ENCODE assay signal across 19 cellular contexts in genomic region chr1:204713541-204713940, GRCh38. TPM values are rescaled to one million over a fixed set of nuclear protein-coding genes. Genes with fewer than 3 reads are reported as not detected.
A peak's percentile ranks its signal among the peaks of the same experiment; 100 is the strongest.
DNase-seq lines count a peak whose midpoint lies in the region; ATAC-seq, FAIRE-seq and TF ChIP-seq lines count a peak whose summit lies in the region.
"Had no signal": no experiment of that assay in that cellular context is flagged by ENCODE, and none has a peak within 500 bp of the region (broad histone marks: within the 10 kb centered on the region; RNA-seq: fewer than 3 reads in every experiment).

No MANE protein-coding gene starts in this region.

- H3K9me3 Mint-ChIP-seq in CD14-positive monocyte, result peaks cover 0 to 2% (median 0%) of the 10 kb centered on the region in 7 donors
- H3K9me3 Mint-ChIP-seq in activated naive CD8-positive, alpha-beta T cell treated with anti-CD3 and anti-CD28 coated beads, Interleukin-2, amount 50 U/mL, for 24 hours, result no peaks in the 10 kb centered on the region

- intact Hi-C loops in K562 (cut with micrococcal nuclease), result loop anchor here (5.0 kb wide), 1 partner anchor 49 kb away; no protein-coding TSS in a partner anchor
- intact Hi-C loops in CD14-positive monocyte (cut with micrococcal nuclease), result no loop called here

- H3K4me1 ChIP-seq in Karpas-422 (ENCODE audit: low read length) (peaks cover 44% of the 10 kb centered on the region), K562 (replicated peaks in 1 of 2; ENCODE audit: control insufficient read depth in 2 of 2, insufficient read depth in 2 of 2, low read length in 2 of 2) (peaks cover 16 to 56% of the 10 kb centered on the region in 2 experiments)

- no peak for TF ChIP-seq RAD21 in K562 (CRISPR knock-in tag; conservative IDR thresholded peaks at IDR 0.05 in 1 of 2, IDR thresholded peaks at IDR 0.05 in 1 of 2)

- H3K36me3 ChIP-seq in Karpas-422 (ENCODE audit: insufficient read depth, low read length) (no peaks in the 10 kb centered on the region), K562 (ENCODE audit: control insufficient read depth, insufficient read depth, low read length) (no peaks in the 10 kb centered on the region)

- peaks cover 23 to 28% (median 24%) of the 10 kb centered on the region in 3 donors for H3K27me3 Mint-ChIP-seq in CD14-positive monocyte (ENCODE audit: low read depth in 3 of 3)
- peaks cover 10% of the 10 kb centered on the region for H3K27me3 Mint-ChIP-seq in activated naive CD8-positive, alpha-beta T cell treated with anti-CD3 and anti-CD28 coated beads, Interleukin-2, amount 50 U/mL, for 24 hours

- TF ChIP-seq CTCF in K562 (IDR thresholded peaks at IDR 0.05 in 2 of 3, conservative IDR thresholded peaks at IDR 0.05 in 1 of 3; ENCODE audit: insufficient read depth in 2 of 3, low read depth in 1 of 3, low read length in 3 of 3), result no peak
- TF ChIP-seq CTCF in CD14-positive monocyte (IDR thresholded peaks at IDR 0.05), result no peak

- H3K79me2 ChIP-seq in Karpas-422 (ENCODE audit: low read length) (no peaks in the 10 kb centered on the region), K562 (ENCODE audit: control insufficient read depth, insufficient read depth, low read length) (no peaks in the 10 kb centered on the region)

- H3K9me1 ChIP-seq in K562 (ENCODE audit: control insufficient read depth, insufficient read depth, low read length), result no peaks in the 10 kb centered on the region

- no peaks in the 10 kb centered on the region for H3K9me3 ChIP-seq in Karpas-422 (ENCODE audit: low read length)
- no peaks in the 10 kb centered on the region for H3K9me3 ChIP-seq in K562 (replicated peaks; ENCODE audit: control insufficient read depth, insufficient read depth, low read depth, low read length)
- H3K9me3 ChIP-seq: Caco-2 had no signal

- H3K9ac ChIP-seq in Karpas-422 (ENCODE audit: low read length) (peak overlapping the region; percentile 56; the same call in 1 of the 2 replicates), K562 (ENCODE audit: insufficient read depth in 1 of 2, low read depth in 2 of 2, low read length in 2 of 2) (no peak overlapping the region; a peak in 1 of 4 replicates)
- H3K9ac ChIP-seq: GM23248 had no signal

- no peak for FAIRE-seq in K562 (lab: Jason Lieb, UNC)
- FAIRE-seq: GM19239 had no signal

- peak; percentile 59 for DNase-seq in NCI-H1694 treated with DMSO at 0.1 percent for 48 hours (lab: John Stamatoyannopoulos, UW)
- no peak for DNase-seq in NCI-H1694 (lab: John Stamatoyannopoulos, UW)
- DNase-seq in Karpas-422, result peak; percentile 50
- DNase-seq in K562 (ENCODE audit: extremely low read depth in 1 of 4, low spot score in 3 of 4), result no peak
- peak; percentile 21 for DNase-seq in myocyte (ENCODE audit: low read depth)
- DNase-seq in CD14-positive monocyte (ENCODE audit: low spot score), result no peak
- DNase-seq in activated naive CD8-positive, alpha-beta T cell treated with anti-CD3 and anti-CD28 coated beads, Interleukin-2, amount 50 U/mL, for 24 hours, result no peak
- no peak for DNase-seq in ecto neural progenitor cell (ENCODE audit: low spot score)
- DNase-seq: 8988T, Caco-2, GM23248, KG1, NCI-H1092, NCI-H187, NCI-H2171 treated with DMSO at 0.1 percent for 48 hours, NCI-H524 treated with DMSO at 0.1 percent for 48 hours had no signal

- POLR2A ChIA-PET in K562 (lab: Yijun Ruan, JAX), result interaction anchor here (1.3 to 1.5 kb wide), 2 partner anchors 19 to 20 kb away, joined by 3 read pairs; no protein-coding TSS in a partner anchor

- H3K4me1 Mint-ChIP-seq in CD14-positive monocyte, result peaks cover 4% of the 10 kb centered on the region
- H3K4me1 Mint-ChIP-seq in activated naive CD8-positive, alpha-beta T cell treated with anti-CD3 and anti-CD28 coated beads, Interleukin-2, amount 50 U/mL, for 24 hours, result no peaks in the 10 kb centered on the region

- TF ChIP-seq POLR2A in K562 (conservative IDR thresholded peaks at IDR 0.05), result no peak

- CTCF ChIA-PET in K562 (lab: Yijun Ruan, JAX; ENCODE audit: low intra/inter-chr PET ratio), result interaction anchor here (1.2 kb wide), 1 partner anchor 94 kb away, joined by 3 read pairs; no protein-coding TSS in a partner anchor

- H3K27me3 ChIP-seq in Karpas-422 (ENCODE audit: low read length) (no peaks in the 10 kb centered on the region), K562 (ENCODE audit: control insufficient read depth in 2 of 2, insufficient read depth in 2 of 2, low read length in 2 of 2) (no peaks in the 10 kb centered on the region)

- H3K27ac ChIP-seq in Karpas-422 (ENCODE audit: low read length) (no peak overlapping the region), K562 (ENCODE audit: extremely low read depth, low read depth, low read length) (no peak overlapping the region)
- H3K27ac ChIP-seq: C4-2B, GM23248 had no signal

- in situ Hi-C loops in K562 (cut with MboI), result no loop called here

- H3K4me3 Mint-ChIP-seq in CD14-positive monocyte, result no peak overlapping the region
- no peak overlapping the region for H3K4me3 Mint-ChIP-seq in activated naive CD8-positive, alpha-beta T cell treated with anti-CD3 and anti-CD28 coated beads, Interleukin-2, amount 50 U/mL, for 24 hours

- H3K36me3 Mint-ChIP-seq in CD14-positive monocyte, result no peaks in the 10 kb centered on the region
- H3K36me3 Mint-ChIP-seq in activated naive CD8-positive, alpha-beta T cell treated with anti-CD3 and anti-CD28 coated beads, Interleukin-2, amount 50 U/mL, for 24 hours (ENCODE audit: low read depth), result no peaks in the 10 kb centered on the region

- peak overlapping the region; percentile 96 for H3K4me2 ChIP-seq in Karpas-422 (ENCODE audit: low read depth, low read length, poor library complexity, severe bottlenecking)
- H3K4me2 ChIP-seq in K562 (ENCODE audit: insufficient read depth, low read length), result peak overlapping the region; percentile 47

- no peak for ATAC-seq in K562
- ATAC-seq in activated naive CD8-positive, alpha-beta T cell treated with anti-CD3 and anti-CD28 coated beads, Interleukin-2, amount 50 U/mL, for 24 hours, result no peak

- 46% methylated on average over 5 of the region's 5 CpGs for WGBS in K562 (ENCODE audit: insufficient coverage, low coverage, missing lambda C conversion rate)

- H3K9me2 ChIP-seq in Karpas-422 (replicated peaks; ENCODE audit: insufficient read depth, low read length), result no peaks in the 10 kb centered on the region

- no peak overlapping the region for H2AFZ ChIP-seq in Karpas-422 (ENCODE audit: low read length)
- H2AFZ ChIP-seq in K562 (ENCODE audit: low read depth, low read length), result no peak overlapping the region
- H2AFZ ChIP-seq: GM23248 had no signal

- no peak for TF ChIP-seq EP300 in K562 (IDR thresholded peaks at IDR 0.05; ENCODE audit: low read length)

- H3K4me3 ChIP-seq in Karpas-422 (ENCODE audit: low read length), result peak overlapping the region; percentile 64
- no peak overlapping the region for H3K4me3 ChIP-seq in K562
- H3K4me3 ChIP-seq: GM23248 had no signal

- H3K27ac Mint-ChIP-seq in CD14-positive monocyte, result no peak overlapping the region
- H3K27ac Mint-ChIP-seq in activated naive CD8-positive, alpha-beta T cell treated with anti-CD3 and anti-CD28 coated beads, Interleukin-2, amount 50 U/mL, for 24 hours, result no peak overlapping the region

- BruUV-seq in K562 (replicated peaks; lab: Mats Ljungman, UMichigan), result no TSS peak

- no peaks in the 10 kb centered on the region for H4K20me1 ChIP-seq in Karpas-422 (ENCODE audit: insufficient read depth, low read depth, low read length)
- no peaks in the 10 kb centered on the region for H4K20me1 ChIP-seq in K562 (replicated peaks; ENCODE audit: control insufficient read depth, insufficient read depth, low read length)

TF ChIP-seq in K562, 482 proteins besides CTCF, POLR2A, EP300 and RAD21:
- TF ChIP-seq HDAC1 (IDR thresholded peaks at IDR 0.05), result 0 out of 4 replicates have a peak, but pooled peaks of 1 of the 2 experiments have one; percentile 15
- TF ChIP-seq RFX1 (IDR thresholded peaks at IDR 0.05), result peak; percentile 97
- TF ChIP-seq CGGBP1 (CRISPR knock-in tag; IDR thresholded peaks at IDR 0.05), result no peak
- TF ChIP-seq ZNF431 (CRISPR knock-in tag; IDR thresholded peaks at IDR 0.05), result no peak
- TF ChIP-seq MTA1 (IDR thresholded peaks at IDR 0.05; ENCODE audit: borderline replicate concordance), result no peak
- peak in 1 of 2 experiments; percentile 70; a peak in 1 of 4 replicates for TF ChIP-seq CSDE1 (IDR thresholded peaks at IDR 0.05)
- peak; percentile 29 to 34; a peak in 1 of 4 replicates for TF ChIP-seq KDM1A (IDR thresholded peaks at IDR 0.05)
- peak; percentile 65 for TF ChIP-seq NFE2 (IDR thresholded peaks at IDR 0.05; ENCODE audit: low read depth)
- TF ChIP-seq ZNF316 (IDR thresholded peaks at IDR 0.05), result peak; percentile 5; the same call in 1 of the 2 replicates

RNA-seq across cellular contexts. Expression of gene LRRN2, which starts 28.0 kb away (rescaled TPM):
- not detected in 2 replicates for total RNA-seq in Karpas-422 (2014; rRNA removed; shearing (Covaris generic); ENCODE audit: low replicate concordance)
- 0.09 TPM in 1 of 2 replicates, not detected in the other for total RNA-seq in K562 (2011; cell fraction: chromatin; rRNA removed; ENCODE audit: low replicate concordance)
- total RNA-seq in K562 (2011; cell fraction: nucleolus; rRNA removed), result 0.17 TPM in 1 of 2 replicates, not detected in the other
- not detected in 2 replicates for total RNA-seq in K562 (2011; cell fraction: nucleoplasm; rRNA removed)
- total RNA-seq in K562 (2014; rRNA removed) (0.05 TPM in 1 of 2 replicates, not detected in the other), K562 (2014; rRNA removed; fragmentation: Illumina TruSeq; extraction: Trizol) (not detected in 2 replicates), K562 (2015; rRNA removed; fragmentation: Illumina TruSeq; extraction: Trizol) (not detected in 2 replicates), K562 (2021) (not detected in 2 replicates), myocyte (0.13 TPM in 1 of 2 replicates, not detected in the other)
- polyA plus RNA-seq in K562 (2011; rRNA removed) (not detected in 2 replicates), K562 (2014; fragmentation: Illumina TruSeq; extraction: Trizol) (0.06 TPM in 1 of 2 replicates, not detected in the other), K562 (2014; fragmentation: Nextera tagmentation; extraction: Ambion mirVana) (not detected), K562 (2014; rRNA removed) (not detected in 2 replicates), CD14-positive monocyte (not detected)
- 0.36 TPM in 1 of 2 replicates, not detected in the other for polyA plus RNA-seq in K562 (2011; cell fraction: cytosol; rRNA removed)
- polyA plus RNA-seq in K562 (2011; cell fraction: nucleus; rRNA removed), result not detected in 2 replicates
- 0.03 and 0.08 TPM in 2 replicates for polyA plus RNA-seq in K562 (2012)
- not detected in 2 replicates for polyA minus RNA-seq in K562 (2011; rRNA and poly(A)+ RNA removed)
- not detected in 2 replicates for polyA minus RNA-seq in K562 (2011; cell fraction: cytosol; rRNA and poly(A)+ RNA removed)
- polyA minus RNA-seq in K562 (2011; cell fraction: nucleus; rRNA and poly(A)+ RNA removed), result not detected in 2 replicates
- polyA plus RNA-seq in myocyte (2012), result 0.20 TPM
- total RNA-seq: Caco-2, MCF 10A had no signal
- polyA plus RNA-seq: GM23248 had no signal

Comparison
In these comparisons a context has a peak if more than half of its experiments do, and no peak if none do; other contexts are left out.
1. DNase-seq: peak in NCI-H1694 treated with DMSO at 0.1 percent for 48 hours (single experiment), Karpas-422 (single experiment) and myocyte (single experiment); none in NCI-H1694 (single experiment), K562 (0 of 4), CD14-positive monocyte (single experiment), activated naive CD8-positive, alpha-beta T cell treated with anti-CD3 and anti-CD28 coated beads, Interleukin-2, amount 50 U/mL, for 24 hours (single experiment) and ecto neural progenitor cell (single experiment).